In genomic region chr9:35771943-35772342, GRCh38 we compare ENCODE assay signal across 15 cellular contexts. TPM values are rescaled to one million over a fixed set of nuclear protein-coding genes. Genes with fewer than 3 reads are reported as not detected.
A peak's percentile ranks its signal among the peaks of the same experiment; 100 is the strongest.
DNase-seq lines count a peak whose midpoint lies in the region; ATAC-seq and TF ChIP-seq lines count a peak whose summit lies in the region.
"Had no signal": no experiment of that assay in that cellular context is flagged by ENCODE, and none has a peak within 500 bp of the region (broad histone marks: within the 10 kb centered on the region; RNA-seq: fewer than 3 reads in every experiment).

No MANE protein-coding gene starts in this region.

- H3K4me3 Mint-ChIP-seq in Calu3 (ENCODE audit: low read depth, unreplicated experiment), result no peak overlapping the region
- no peak overlapping the region for H3K4me3 Mint-ChIP-seq in activated naive CD4-positive, alpha-beta T cell treated with anti-CD3 and anti-CD28 coated beads for 36 hours
- H3K4me3 Mint-ChIP-seq: activated T-cell treated with anti-CD3 and anti-CD28 coated beads, Interleukin-2, amount 50 U/mL, for 4 hours; IgD-negative memory B cell had no signal

- CTCF ChIA-PET in Calu3 (lab: Charles Lee), result no interaction called here
- CTCF ChIA-PET in activated naive CD4-positive, alpha-beta T cell treated with anti-CD3 and anti-CD28 coated beads for 36 hours (lab: Charles Lee), result interaction anchor here (0.6 to 2.5 kb wide), 5 partner anchors 18 to 299 kb away, joined by 3 to 11 read pairs (median 3); no protein-coding TSS in a partner anchor

- H3K27me3 Mint-ChIP-seq in Calu3 (ENCODE audit: unreplicated experiment), result no peaks in the 10 kb centered on the region
- no peaks in the 10 kb centered on the region for H3K27me3 Mint-ChIP-seq in activated naive CD4-positive, alpha-beta T cell treated with anti-CD3 and anti-CD28 coated beads for 36 hours (ENCODE audit: low read depth)
- H3K27me3 Mint-ChIP-seq: IgD-negative memory B cell had no signal

- H3K4me1 ChIP-seq in mucosa of descending colon (ENCODE audit: low read depth), result peaks cover 23% of the 10 kb centered on the region
- H3K4me1 ChIP-seq: uterus had no signal

- no peaks in the 10 kb centered on the region for H3K9me3 ChIP-seq in mucosa of descending colon
- H3K9me3 ChIP-seq: SJCRH30, uterus had no signal

- DNase-seq in Calu3 (peak; percentile 26), HT-29 (ENCODE audit: low spot score) (peak; percentile 44), amniotic epithelial cell (ENCODE audit: low read depth) (peak; percentile 41), mucosa of descending colon (peak in 1 of 3 donors; percentile 58), hypothalamus (lab: John Stamatoyannopoulos, UW) (no peak)
- no peak for DNase-seq in activated naive CD4-positive, alpha-beta T cell treated with anti-CD3 and anti-CD28 coated beads for 36 hours
- DNase-seq: activated T-cell treated with anti-CD3 and anti-CD28 coated beads, Interleukin-2, amount 50 U/mL, for 4 hours; islet precursor cell; midbrain; stimulated activated naive CD4-positive, alpha-beta T cell treated with Interleukin-2 at 50 U/mL for 16 hours; uterus had no signal

- H3K9me3 Mint-ChIP-seq in Calu3 (ENCODE audit: low read depth, unreplicated experiment), result no peaks in the 10 kb centered on the region
- H3K9me3 Mint-ChIP-seq in activated naive CD4-positive, alpha-beta T cell treated with anti-CD3 and anti-CD28 coated beads for 36 hours, result no peaks in the 10 kb centered on the region
- H3K9me3 Mint-ChIP-seq: activated T-cell treated with anti-CD3 and anti-CD28 coated beads, Interleukin-2, amount 50 U/mL, for 4 hours; IgD-negative memory B cell had no signal

- no TSS peak for BruUV-seq in Calu3 (replicated peaks; lab: Mats Ljungman, UMichigan)

- H3K4me1 Mint-ChIP-seq in Calu3 (ENCODE audit: low read depth, unreplicated experiment), result peaks cover 7% of the 10 kb centered on the region
- H3K4me1 Mint-ChIP-seq in activated naive CD4-positive, alpha-beta T cell treated with anti-CD3 and anti-CD28 coated beads for 36 hours (ENCODE audit: low read depth), result peaks cover 6% of the 10 kb centered on the region

- no peak for TF ChIP-seq CTCF in Calu3 (IDR thresholded peaks at IDR 0.05; ENCODE audit: unreplicated experiment)
- no peak for TF ChIP-seq CTCF in mucosa of descending colon (IDR thresholded peaks at IDR 0.05)

- intact Hi-C loops in Calu3 (cut with micrococcal nuclease; ENCODE audit: unreplicated experiment), result no loop called here
- intact Hi-C loops in mucosa of descending colon (cut with DNase I, micrococcal nuclease), result no loop called here
- intact Hi-C loops in activated naive CD4-positive, alpha-beta T cell treated with anti-CD3 and anti-CD28 coated beads for 36 hours (cut with micrococcal nuclease), result no loop called here

- H3K36me3 ChIP-seq in mucosa of descending colon (ENCODE audit: low read depth), result no peaks in the 10 kb centered on the region
- H3K36me3 ChIP-seq: SJCRH30, uterus had no signal

- ATAC-seq in mucosa of descending colon (peak; percentile 94), HG03571 (IDR thresholded peaks at IDR 0.05; ENCODE audit: unreplicated experiment) (no peak)
- ATAC-seq: activated T-cell treated with anti-CD3 and anti-CD28 coated beads, Interleukin-2, amount 50 U/mL, for 4 hours had no signal

- peaks cover 4% of the 10 kb centered on the region for H3K36me3 Mint-ChIP-seq in Calu3 (ENCODE audit: insufficient read depth, unreplicated experiment)
- no peaks in the 10 kb centered on the region for H3K36me3 Mint-ChIP-seq in activated naive CD4-positive, alpha-beta T cell treated with anti-CD3 and anti-CD28 coated beads for 36 hours (ENCODE audit: low read depth)
- H3K36me3 Mint-ChIP-seq: IgD-negative memory B cell had no signal

- no peak overlapping the region for H3K4me3 ChIP-seq in mucosa of descending colon
- H3K4me3 ChIP-seq: SJCRH30, uterus had no signal

- no peak overlapping the region for H3K27ac Mint-ChIP-seq in Calu3 (ENCODE audit: unreplicated experiment)
- no peak overlapping the region for H3K27ac Mint-ChIP-seq in activated naive CD4-positive, alpha-beta T cell treated with anti-CD3 and anti-CD28 coated beads for 36 hours
- H3K27ac Mint-ChIP-seq: IgD-negative memory B cell had no signal

RNA-seq across cellular contexts. Expression of gene MSMP, which starts 17.9 kb away (rescaled TPM):
- not detected in 2 replicates for total RNA-seq in Calu3 (2022)
- 0.28 TPM in 1 of 2 replicates, not detected in the other for total RNA-seq in HT-29 (2014; rRNA removed; shearing (Covaris generic))
- under 1 TPM in 1 of 3 donors, not detected in 2; 0.48 TPM for total RNA-seq in mucosa of descending colon
- total RNA-seq in activated naive CD4-positive, alpha-beta T cell treated with anti-CD3 and anti-CD28 coated beads for 36 hours, result under 1 TPM in 1 of 2 experiments, not detected in 1; 0.45 TPM
- total RNA-seq: H4, SJCRH30, uterus had no signal

RNA-seq across cellular contexts. Expression of gene NPR2, which starts 19.4 kb away (rescaled TPM):
- total RNA-seq in Calu3 (2022) (16.8 and 19.2 TPM in 2 replicates), mucosa of descending colon (10 to 100 TPM in 2 of 3 donors, 1 to 10 TPM in 1; 8.8 to 31.8 (median 12.0) TPM)
- 6.3 and 8.3 TPM in 2 replicates for total RNA-seq in HT-29 (2014; rRNA removed; shearing (Covaris generic))
- total RNA-seq in activated naive CD4-positive, alpha-beta T cell treated with anti-CD3 and anti-CD28 coated beads for 36 hours, result 1 to 10 TPM; 3.6 to 5.5 TPM

RNA-seq across cellular contexts. Expression of gene RGP1, which starts 22.9 kb away (rescaled TPM):
- 26.6 and 31.6 TPM in 2 replicates for total RNA-seq in Calu3 (2022)
- 18.9 and 20.6 TPM in 2 replicates for total RNA-seq in HT-29 (2014; rRNA removed; shearing (Covaris generic))
- total RNA-seq in mucosa of descending colon, result 10 to 100 TPM; 46.5 to 55.7 (median 55.7) TPM
- 10 to 100 TPM; 12.0 to 13.3 TPM for total RNA-seq in activated naive CD4-positive, alpha-beta T cell treated with anti-CD3 and anti-CD28 coated beads for 36 hours

RNA-seq across cellular contexts. Expression of gene GBA2, which starts 22.9 kb away (rescaled TPM):
- total RNA-seq in Calu3 (2022), result 62.4 and 62.7 TPM in 2 replicates
- total RNA-seq in HT-29 (2014; rRNA removed; shearing (Covaris generic)), result 74.6 and 84.9 TPM in 2 replicates
- 100 to 1,000 TPM; 157 to 285 (median 223) TPM for total RNA-seq in mucosa of descending colon
- 10 to 100 TPM; 20.3 to 22.7 TPM for total RNA-seq in activated naive CD4-positive, alpha-beta T cell treated with anti-CD3 and anti-CD28 coated beads for 36 hours

RNA-seq across cellular contexts. Expression of gene CREB3, which starts 39.5 kb away (rescaled TPM):
- 26.5 and 29.4 TPM in 2 replicates for total RNA-seq in Calu3 (2022)
- total RNA-seq in HT-29 (2014; rRNA removed; shearing (Covaris generic)), result 42.4 and 44.5 TPM in 2 replicates
- total RNA-seq in mucosa of descending colon, result 10 to 100 TPM; 28.2 to 47.7 (median 34.3) TPM
- total RNA-seq in activated naive CD4-positive, alpha-beta T cell treated with anti-CD3 and anti-CD28 coated beads for 36 hours, result 10 to 100 TPM; 13.7 to 13.8 TPM

Comparison
In these comparisons a context has a peak if more than half of its experiments do, and no peak if none do; other contexts are left out.
1. DNase-seq: peak in Calu3 (single experiment), HT-29 (single experiment) and amniotic epithelial cell (single experiment); none in hypothalamus (0 of 51) and activated naive CD4-positive, alpha-beta T cell treated with anti-CD3 and anti-CD28 coated beads for 36 hours (single experiment).